ENCODE assay signal across 14 cellular contexts in genomic region chr9:135243201-135244190, GRCh38.
"Had no signal": no experiment of that assay in that cellular context is flagged by ENCODE, and none has a peak within 500 bp of the region (broad histone marks: within the 10 kb centered on the region; RNA-seq: fewer than 3 reads in every experiment).

No MANE protein-coding gene starts in this region.

- H3K4me3 Mint-ChIP-seq: activated CD8-positive, alpha-beta T cell treated with anti-CD3 and anti-CD28 coated beads for 36 hours; immature natural killer cell; natural killer cell treated with Interleukin-12 subunit alpha and Interleukin-12 subunit beta and Interleukin-15 and Interleukin-18, amount 100 ng/mL, for 72 hours; stimulated activated naive CD8-positive, alpha-beta T cell treated with anti-CD3 and anti-CD28 coated beads, Interleukin-15, amount 100 ng/mL, for 72 hours; T-cell had no signal

- H3K27ac Mint-ChIP-seq: activated CD8-positive, alpha-beta T cell treated with anti-CD3 and anti-CD28 coated beads for 36 hours; immature natural killer cell; natural killer cell treated with Interleukin-12 subunit alpha and Interleukin-12 subunit beta and Interleukin-15 and Interleukin-18, amount 100 ng/mL, for 72 hours; stimulated activated naive CD8-positive, alpha-beta T cell treated with anti-CD3 and anti-CD28 coated beads, Interleukin-15, amount 100 ng/mL, for 72 hours; T-cell had no signal

- H3K9me3 ChIP-seq: esophagus muscularis mucosa had no signal

- H3K27me3 ChIP-seq: cardiac muscle cell had no signal

- H3K27ac ChIP-seq: esophagus muscularis mucosa, SK-N-MC, WERI-Rb-1 had no signal

- H3K36me3 Mint-ChIP-seq: immature natural killer cell; natural killer cell treated with Interleukin-12 subunit alpha and Interleukin-12 subunit beta and Interleukin-15 and Interleukin-18, amount 100 ng/mL, for 72 hours; T-cell had no signal

- H3K4me1 Mint-ChIP-seq: immature natural killer cell; stimulated activated naive CD8-positive, alpha-beta T cell treated with anti-CD3 and anti-CD28 coated beads, Interleukin-15, amount 100 ng/mL, for 72 hours; T-cell had no signal

- H3K9me3 Mint-ChIP-seq: activated CD8-positive, alpha-beta T cell treated with anti-CD3 and anti-CD28 coated beads for 36 hours; immature natural killer cell; natural killer cell treated with Interleukin-12 subunit alpha and Interleukin-12 subunit beta and Interleukin-15 and Interleukin-18, amount 100 ng/mL, for 72 hours; stimulated activated naive CD8-positive, alpha-beta T cell treated with anti-CD3 and anti-CD28 coated beads, Interleukin-15, amount 100 ng/mL, for 72 hours; T-cell had no signal

- H3K4me3 ChIP-seq: cardiac muscle cell, esophagus muscularis mucosa, SK-N-MC had no signal

- ATAC-seq: activated CD8-positive, alpha-beta T cell treated with anti-CD3 and anti-CD28 coated beads for 36 hours; natural killer cell treated with Interleukin-12 subunit alpha and Interleukin-12 subunit beta and Interleukin-15 and Interleukin-18, amount 100 ng/mL, for 72 hours; stimulated activated naive CD8-positive, alpha-beta T cell treated with anti-CD3 and anti-CD28 coated beads, Interleukin-15, amount 100 ng/mL, for 72 hours; T-cell had no signal

- H3K4me1 ChIP-seq: esophagus muscularis mucosa had no signal

- DNase-seq: activated CD4-positive, alpha-beta T cell treated with anti-CD3 and anti-CD28 coated beads for 4 hours; activated CD8-positive, alpha-beta memory T cell treated with anti-CD3 and anti-CD28 coated beads, Interleukin-2, amount 50 U/mL, for 48 hours; activated CD8-positive, alpha-beta T cell treated with anti-CD3 and anti-CD28 coated beads for 36 hours; dermis blood vessel endothelial cell; immature natural killer cell; mesenchymal stem cell; stimulated activated CD4-positive, alpha-beta T cell treated with anti-CD3 and anti-CD28 coated beads, Interleukin-4, amount 100 ng/mL, for 4 hours; stimulated activated naive CD8-positive, alpha-beta T cell treated with anti-CD3 and anti-CD28 coated beads, Interleukin-15, amount 100 ng/mL, for 72 hours; T-cell; WERI-Rb-1 had no signal
